23 cellular contexts compared by ENCODE assay signal in the genomic region with DNA sequence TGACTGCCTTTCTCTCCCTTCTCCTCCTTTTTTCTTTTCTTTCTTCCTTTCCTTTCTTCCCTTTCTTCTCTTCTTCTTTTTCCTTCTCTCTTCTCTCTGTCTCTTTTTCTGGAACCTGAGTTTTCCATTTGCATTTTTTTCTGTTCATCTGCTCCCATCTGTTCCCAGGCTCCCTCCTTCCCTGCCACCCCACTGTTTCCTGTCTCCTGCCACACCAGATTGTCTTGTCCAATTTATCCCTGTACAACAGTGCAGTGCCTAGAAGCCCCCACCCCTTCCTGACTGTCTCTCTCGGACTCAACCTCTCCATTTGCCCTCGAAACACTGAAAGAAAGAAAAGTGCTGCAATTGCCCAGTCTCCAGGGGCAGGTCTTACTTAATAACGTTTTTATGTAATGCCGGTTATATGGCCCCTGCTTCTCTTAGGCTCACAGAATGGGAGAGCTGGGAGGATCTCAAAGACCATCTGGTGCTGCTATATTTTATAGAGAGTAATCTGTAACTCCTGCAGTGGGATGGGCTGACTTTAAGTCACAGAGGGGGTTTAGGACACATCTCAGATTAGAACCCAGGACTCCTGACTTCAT.
"Had no signal": no experiment of that assay in that cellular context is flagged by ENCODE, and none has a peak within 500 bp of the region (broad histone marks: within the 10 kb centered on the region; RNA-seq: fewer than 3 reads in every experiment).

No MANE protein-coding gene starts in this region.

- FAIRE-seq: astrocyte, frontal cortex had no signal

- H3K4me1 Mint-ChIP-seq: activated naive CD8-positive, alpha-beta T cell treated with anti-CD3 and anti-CD28 coated beads for 36 hours; activated T-helper 17 cell treated with anti-CD3 and anti-CD28 coated beads, Interleukin-2, amount 50 U/mL, for 72 hours had no signal

- H3K27me3 ChIP-seq: colonic mucosa, dorsolateral prefrontal cortex, esophagus muscularis mucosa, thyroid gland, upper lobe of right lung had no signal

- H3K4me3 Mint-ChIP-seq: activated naive CD8-positive, alpha-beta T cell treated with anti-CD3 and anti-CD28 coated beads for 36 hours; activated T-cell treated with anti-CD3 and anti-CD28 coated beads, Interleukin-2, amount 50 U/mL, for 24 hours; activated T-helper 17 cell treated with anti-CD3 and anti-CD28 coated beads, Interleukin-2, amount 50 U/mL, for 72 hours; effector memory CD8-positive, alpha-beta T cell; natural killer cell treated with Interleukin-12 subunit alpha and Interleukin-12 subunit beta and Interleukin-15 and Interleukin-18, amount 100 ng/mL, for 72 hours; stimulated activated naive CD8-positive, alpha-beta T cell treated with anti-CD3 and anti-CD28 coated beads, Interleukin-15, Interleukin-2, amounts not matched to agents 100 ng/mL and 50 ng/mL, for 24 hours; T-helper 2 cell treated with Interferon-gamma antibody and Interleukin-4, amounts not matched to agents 5 μg/mL and 100 μg/mL, for 36 hours had no signal

- H3K79me2 ChIP-seq: parathyroid adenoma had no signal

- ATAC-seq: activated T-helper 17 cell treated with anti-CD3 and anti-CD28 coated beads, Interleukin-2, amount 50 U/mL, for 72 hours; effector memory CD8-positive, alpha-beta T cell; natural killer cell treated with Interleukin-12 subunit alpha and Interleukin-12 subunit beta and Interleukin-15 and Interleukin-18, amount 100 ng/mL, for 72 hours; upper lobe of right lung had no signal

- H2AFZ ChIP-seq: parathyroid adenoma had no signal

- H3K27me3 Mint-ChIP-seq: effector memory CD8-positive, alpha-beta T cell had no signal

- DNase-seq: activated CD4-positive, alpha-beta T cell treated with anti-CD3 and anti-CD28 coated beads for 1 hour; activated CD8-positive, alpha-beta memory T cell treated with anti-CD3 and anti-CD28 coated beads for 24 hours; activated CD8-positive, alpha-beta memory T cell treated with anti-CD3 and anti-CD28 coated beads, Interleukin-2, amount 50 U/mL, for 4 hours; activated naive CD8-positive, alpha-beta T cell treated with anti-CD3 and anti-CD28 coated beads for 36 hours; activated T-cell treated with anti-CD3 and anti-CD28 coated beads, Interleukin-2, amount 50 U/mL, for 24 hours; central memory CD4-positive, alpha-beta T cell; colonic mucosa; effector memory CD8-positive, alpha-beta T cell; hypothalamus; right cardiac atrium; stimulated activated CD4-positive, alpha-beta T cell treated with anti-CD3 and anti-CD28 coated beads, Interleukin-4, amount 100 ng/mL, for 24 hours; substantia nigra; thyroid gland; upper lobe of right lung had no signal

- H3K36me3 ChIP-seq: colonic mucosa, esophagus muscularis mucosa, thyroid gland, upper lobe of right lung had no signal

- H3K36me3 Mint-ChIP-seq: activated naive CD8-positive, alpha-beta T cell treated with anti-CD3 and anti-CD28 coated beads for 36 hours; natural killer cell treated with Interleukin-12 subunit alpha and Interleukin-12 subunit beta and Interleukin-15 and Interleukin-18, amount 100 ng/mL, for 72 hours had no signal

- H3K27ac Mint-ChIP-seq: activated naive CD8-positive, alpha-beta T cell treated with anti-CD3 and anti-CD28 coated beads for 36 hours; activated T-cell treated with anti-CD3 and anti-CD28 coated beads, Interleukin-2, amount 50 U/mL, for 24 hours; activated T-helper 17 cell treated with anti-CD3 and anti-CD28 coated beads, Interleukin-2, amount 50 U/mL, for 72 hours; effector memory CD8-positive, alpha-beta T cell; natural killer cell treated with Interleukin-12 subunit alpha and Interleukin-12 subunit beta and Interleukin-15 and Interleukin-18, amount 100 ng/mL, for 72 hours; stimulated activated naive CD8-positive, alpha-beta T cell treated with anti-CD3 and anti-CD28 coated beads, Interleukin-15, Interleukin-2, amounts not matched to agents 100 ng/mL and 50 ng/mL, for 24 hours; T-helper 2 cell treated with Interferon-gamma antibody and Interleukin-4, amounts not matched to agents 5 μg/mL and 100 μg/mL, for 36 hours had no signal

- H3K9me3 ChIP-seq: colonic mucosa, esophagus muscularis mucosa, thyroid gland, upper lobe of right lung had no signal

- H3K27ac ChIP-seq: colonic mucosa, esophagus muscularis mucosa, parathyroid adenoma, thyroid gland, upper lobe of right lung had no signal

- H3K4me1 ChIP-seq: parathyroid adenoma, upper lobe of right lung had no signal

- H3K4me3 ChIP-seq: colonic mucosa, dorsolateral prefrontal cortex, esophagus muscularis mucosa, thyroid gland, upper lobe of right lung had no signal

- H3K9me3 Mint-ChIP-seq: activated naive CD8-positive, alpha-beta T cell treated with anti-CD3 and anti-CD28 coated beads for 36 hours; activated T-cell treated with anti-CD3 and anti-CD28 coated beads, Interleukin-2, amount 50 U/mL, for 24 hours; activated T-helper 17 cell treated with anti-CD3 and anti-CD28 coated beads, Interleukin-2, amount 50 U/mL, for 72 hours; effector memory CD8-positive, alpha-beta T cell; natural killer cell treated with Interleukin-12 subunit alpha and Interleukin-12 subunit beta and Interleukin-15 and Interleukin-18, amount 100 ng/mL, for 72 hours; stimulated activated naive CD8-positive, alpha-beta T cell treated with anti-CD3 and anti-CD28 coated beads, Interleukin-15, Interleukin-2, amounts not matched to agents 100 ng/mL and 50 ng/mL, for 24 hours; T-helper 2 cell treated with Interferon-gamma antibody and Interleukin-4, amounts not matched to agents 5 μg/mL and 100 μg/mL, for 36 hours had no signal

- H3K9ac ChIP-seq: parathyroid adenoma had no signal
